ENCODE assay signal across 28 cellular contexts in genomic region chr19:30919737-30920136, GRCh38.
"Had no signal": no experiment of that assay in that cellular context is flagged by ENCODE, and none has a peak within 500 bp of the region (broad histone marks: within the 10 kb centered on the region; RNA-seq: fewer than 3 reads in every experiment).

No MANE protein-coding gene starts in this region.

- H3K9me3 ChIP-seq: stomach, suprapubic skin, testis, thoracic aorta, thyroid gland, tibial artery, transverse colon, upper lobe of left lung, upper lobe of right lung, uterus, vagina had no signal

- H3K36me3 ChIP-seq: stomach, suprapubic skin, thoracic aorta, thyroid gland, tibial artery, transverse colon, upper lobe of left lung, upper lobe of right lung, uterus, vagina had no signal

- FAIRE-seq: urothelium cell line had no signal

- H3K4me3 ChIP-seq: stomach, suprapubic skin, testis, thoracic aorta, thyroid gland, tibial artery, transverse colon, upper lobe of left lung, upper lobe of right lung, uterus, vagina had no signal

- H3K27me3 Mint-ChIP-seq: stimulated activated memory B cell treated with anti-CD40 and anti-IgM and Interleukin-4, amounts not matched to agents 10 μg/mL and 1 μg/mL and 100 μg/mL, for 72 hours; stimulated activated naive B cell treated with anti-CD40 and anti-IgM and Interleukin-4, amounts not matched to agents 10 μg/mL and 1 μg/mL and 100 μg/mL, for 72 hours had no signal

- H3K4me1 Mint-ChIP-seq: stimulated activated effector memory CD8-positive, alpha-beta T cell treated with anti-CD3 and anti-CD28 coated beads, Interleukin-12 subunit alpha, Interleukin-12 subunit beta, amount 100 ng/mL, for 72 hours; stimulated activated memory B cell treated with anti-CD40 and anti-IgM and Interleukin-4, amounts not matched to agents 10 μg/mL and 1 μg/mL and 100 μg/mL, for 72 hours; stimulated activated naive B cell treated with anti-CD40 and anti-IgM and Interleukin-4, amounts not matched to agents 10 μg/mL and 1 μg/mL and 100 μg/mL, for 72 hours; stimulated activated naive CD8-positive, alpha-beta T cell treated with anti-CD3 and anti-CD28 coated beads, Interleukin-15, amount 100 ng/mL, for 72 hours had no signal

- H3K27me3 ChIP-seq: suprapubic skin, testis, thyroid gland, tibial artery, transverse colon, upper lobe of left lung, upper lobe of right lung, uterus, vagina had no signal

- H3K4me3 Mint-ChIP-seq: stimulated activated effector memory CD8-positive, alpha-beta T cell treated with anti-CD3 and anti-CD28 coated beads, Interleukin-12 subunit alpha, Interleukin-12 subunit beta, amount 100 ng/mL, for 72 hours; stimulated activated memory B cell treated with anti-CD40 and anti-IgM and Interleukin-4, amounts not matched to agents 10 μg/mL and 1 μg/mL and 100 μg/mL, for 72 hours; stimulated activated naive B cell treated with anti-CD40 and anti-IgM and Interleukin-4, amounts not matched to agents 10 μg/mL and 1 μg/mL and 100 μg/mL, for 72 hours; stimulated activated naive CD8-positive, alpha-beta T cell treated with anti-CD3 and anti-CD28 coated beads, Interleukin-15, amount 100 ng/mL, for 72 hours; stimulated activated naive CD8-positive, alpha-beta T cell treated with anti-CD3 and anti-CD28 coated beads, Interleukin-15, Interleukin-2, amounts not matched to agents 100 ng/mL and 50 ng/mL, for 24 hours; type B pancreatic cell had no signal

- DNase-seq: stimulated activated CD4-positive, alpha-beta T cell treated with anti-CD3 and anti-CD28 coated beads, Interleukin-2, amount 100 ng/mL, for 48 hours; stimulated activated CD4-positive, alpha-beta T cell treated with anti-CD3 and anti-CD28 coated beads, Interleukin-4, amount 100 ng/mL, for 1 hour; stimulated activated CD4-positive, alpha-beta T cell treated with anti-CD3 and anti-CD28 coated beads, Interleukin-4, amount 100 ng/mL, for 24 hours; stimulated activated CD4-positive, alpha-beta T cell treated with anti-CD3 and anti-CD28 coated beads, Interleukin-4, amount 100 ng/mL, for 4 hours; stimulated activated CD8-positive, alpha-beta memory T cell treated with anti-CD3 and anti-CD28 coated beads, Interleukin-4, amount 100 ng/mL, for 48 hours; stimulated activated naive B cell treated with anti-CD40 and anti-IgM and Interleukin-4, amounts not matched to agents 10 μg/mL and 1 μg/mL and 100 μg/mL, for 72 hours; stimulated activated naive CD4-positive, alpha-beta T cell; stimulated activated naive CD4-positive, alpha-beta T cell treated with Interleukin-2 at 50 U/mL for 16 hours; stimulated activated naive CD8-positive, alpha-beta T cell treated with anti-CD3 and anti-CD28 coated beads, Interleukin-15, amount 100 ng/mL, for 72 hours; stimulated activated naive CD8-positive, alpha-beta T cell treated with anti-CD3 and anti-CD28 coated beads, Interleukin-15, Interleukin-2, amounts not matched to agents 100 U/mL and 50 U/mL, for 24 hours; stomach; substantia nigra; thyroid gland; tibial artery; transverse colon; trophoblast cell; upper lobe of right lung; uterus had no signal

- H3K27ac Mint-ChIP-seq: stimulated activated effector memory CD8-positive, alpha-beta T cell treated with anti-CD3 and anti-CD28 coated beads, Interleukin-12 subunit alpha, Interleukin-12 subunit beta, amount 100 ng/mL, for 72 hours; stimulated activated memory B cell treated with anti-CD40 and anti-IgM and Interleukin-4, amounts not matched to agents 10 μg/mL and 1 μg/mL and 100 μg/mL, for 72 hours; stimulated activated naive B cell treated with anti-CD40 and anti-IgM and Interleukin-4, amounts not matched to agents 10 μg/mL and 1 μg/mL and 100 μg/mL, for 72 hours; stimulated activated naive CD8-positive, alpha-beta T cell treated with anti-CD3 and anti-CD28 coated beads, Interleukin-15, Interleukin-2, amounts not matched to agents 100 ng/mL and 50 ng/mL, for 24 hours; type B pancreatic cell had no signal

- H3K4me1 ChIP-seq: thyroid gland, tibial artery, upper lobe of left lung, upper lobe of right lung, uterus, vagina had no signal

- H3K27ac ChIP-seq: stomach, suprapubic skin, testis, thoracic aorta, thyroid gland, tibial artery, transverse colon, upper lobe of left lung, upper lobe of right lung, uterus, vagina had no signal

- H3K9me3 Mint-ChIP-seq: stimulated activated effector memory CD8-positive, alpha-beta T cell treated with anti-CD3 and anti-CD28 coated beads, Interleukin-12 subunit alpha, Interleukin-12 subunit beta, amount 100 ng/mL, for 72 hours; stimulated activated naive CD8-positive, alpha-beta T cell treated with anti-CD3 and anti-CD28 coated beads, Interleukin-15, amount 100 ng/mL, for 72 hours; stimulated activated naive CD8-positive, alpha-beta T cell treated with anti-CD3 and anti-CD28 coated beads, Interleukin-15, Interleukin-2, amounts not matched to agents 100 ng/mL and 50 ng/mL, for 24 hours; type B pancreatic cell had no signal

- ATAC-seq: stimulated activated effector memory CD8-positive, alpha-beta T cell treated with anti-CD3 and anti-CD28 coated beads, Interleukin-12 subunit alpha, Interleukin-12 subunit beta, amount 100 ng/mL, for 72 hours; stimulated activated memory B cell treated with anti-CD40 and anti-IgM and Interleukin-4, amounts not matched to agents 10 μg/mL and 1 μg/mL and 100 μg/mL, for 72 hours; stimulated activated naive B cell treated with anti-CD40 and anti-IgM and Interleukin-4, amounts not matched to agents 10 μg/mL and 1 μg/mL and 100 μg/mL, for 72 hours; stimulated activated naive CD8-positive, alpha-beta T cell treated with anti-CD3 and anti-CD28 coated beads, Interleukin-15, amount 100 ng/mL, for 72 hours; stimulated activated naive CD8-positive, alpha-beta T cell treated with anti-CD3 and anti-CD28 coated beads, Interleukin-15, Interleukin-2, amounts not matched to agents 100 U/mL and 50 U/mL, for 24 hours; upper lobe of right lung had no signal

- H3K36me3 Mint-ChIP-seq: stimulated activated effector memory CD8-positive, alpha-beta T cell treated with anti-CD3 and anti-CD28 coated beads, Interleukin-12 subunit alpha, Interleukin-12 subunit beta, amount 100 ng/mL, for 72 hours; stimulated activated memory B cell treated with anti-CD40 and anti-IgM and Interleukin-4, amounts not matched to agents 10 μg/mL and 1 μg/mL and 100 μg/mL, for 72 hours; stimulated activated naive B cell treated with anti-CD40 and anti-IgM and Interleukin-4, amounts not matched to agents 10 μg/mL and 1 μg/mL and 100 μg/mL, for 72 hours; type B pancreatic cell had no signal
